In genomic region chr3:36196058-36196457, GRCh38 we compare ENCODE assay signal across 21 cellular contexts.
"Had no signal": no experiment of that assay in that cellular context is flagged by ENCODE, and none has a peak within 500 bp of the region (broad histone marks: within the 10 kb centered on the region; RNA-seq: fewer than 3 reads in every experiment).

No MANE protein-coding gene starts in this region.

- H3K4me3 ChIP-seq: body of pancreas, esophagus squamous epithelium, heart right ventricle, left lung had no signal

- H3K36me3 ChIP-seq: esophagus squamous epithelium, heart right ventricle, left lung, WERI-Rb-1 had no signal

- H3K4me1 ChIP-seq: body of pancreas, esophagus squamous epithelium, left lung had no signal

- H3K4me3 Mint-ChIP-seq: activated CD4-positive, alpha-beta T cell treated with anti-CD3 and anti-CD28 coated beads, Interleukin-2, amount 10 ng/mL, durations not matched to agents 7 days and 5 days; activated CD8-positive, alpha-beta T cell treated with anti-CD3 and anti-CD28 coated beads for 36 hours; activated naive CD8-positive, alpha-beta T cell treated with anti-CD3 and anti-CD28 coated beads, Interleukin-2, amount 50 U/mL, for 24 hours; activated T-helper 1 cell treated with anti-CD3 and anti-CD28 coated beads, Interleukin-12 subunit alpha, Interleukin-12 subunit beta, Interleukin-2, Interleukin-4 antibody, amounts not matched to agents 30 ng/mL and 10 ng/mL and 1 ng/mL, durations not matched to agents 14 hours and 24 hours and 36 hours; natural killer cell; stimulated activated naive B cell treated with anti-CD40 and anti-IgM and Interleukin-4, amounts not matched to agents 10 μg/mL and 1 μg/mL and 100 μg/mL, for 72 hours; type B pancreatic cell had no signal

- H3K27me3 Mint-ChIP-seq: activated CD4-positive, alpha-beta T cell treated with anti-CD3 and anti-CD28 coated beads, Interleukin-2, amount 10 ng/mL, durations not matched to agents 7 days and 5 days; activated naive CD8-positive, alpha-beta T cell treated with anti-CD3 and anti-CD28 coated beads, Interleukin-2, amount 50 U/mL, for 24 hours; stimulated activated naive B cell treated with anti-CD40 and anti-IgM and Interleukin-4, amounts not matched to agents 10 μg/mL and 1 μg/mL and 100 μg/mL, for 72 hours had no signal

- H3K9me3 Mint-ChIP-seq: activated CD4-positive, alpha-beta T cell treated with anti-CD3 and anti-CD28 coated beads, Interleukin-2, amount 10 ng/mL, durations not matched to agents 7 days and 5 days; activated naive CD8-positive, alpha-beta T cell treated with anti-CD3 and anti-CD28 coated beads, Interleukin-2, amount 50 U/mL, for 24 hours; activated T-helper 1 cell treated with anti-CD3 and anti-CD28 coated beads, Interleukin-12 subunit alpha, Interleukin-12 subunit beta, Interleukin-2, Interleukin-4 antibody, amounts not matched to agents 30 ng/mL and 10 ng/mL and 1 ng/mL, durations not matched to agents 14 hours and 24 hours and 36 hours; type B pancreatic cell had no signal

- H3K27ac ChIP-seq: body of pancreas, esophagus squamous epithelium, heart right ventricle, left lung, WERI-Rb-1 had no signal

- H3K9me3 ChIP-seq: body of pancreas, esophagus squamous epithelium, heart right ventricle, left lung had no signal

- H3K27me3 ChIP-seq: body of pancreas, esophagus squamous epithelium, heart right ventricle, left lung had no signal

- H3K4me1 Mint-ChIP-seq: activated CD4-positive, alpha-beta T cell treated with anti-CD3 and anti-CD28 coated beads, Interleukin-2, amount 10 ng/mL, durations not matched to agents 7 days and 5 days; activated naive CD8-positive, alpha-beta T cell treated with anti-CD3 and anti-CD28 coated beads, Interleukin-2, amount 50 U/mL, for 24 hours; natural killer cell; stimulated activated naive B cell treated with anti-CD40 and anti-IgM and Interleukin-4, amounts not matched to agents 10 μg/mL and 1 μg/mL and 100 μg/mL, for 72 hours had no signal

- DNase-seq: activated CD4-positive, alpha-beta T cell treated with anti-CD3 and anti-CD28 coated beads, Interleukin-2, amount 10 ng/mL, durations not matched to agents 7 days and 5 days; activated CD4-positive, CD25-positive, alpha-beta regulatory T cell treated with anti-CD3 and anti-CD28 coated beads, Interleukin-2, amount 50 U/mL, for 72 hours; activated CD8-positive, alpha-beta T cell treated with anti-CD3 and anti-CD28 coated beads for 36 hours; activated gamma-delta T cell; activated naive CD4-positive, alpha-beta T cell treated with anti-CD3 and anti-CD28 coated beads, Interleukin-2, amount 50 U/mL, for 16 hours; activated naive CD8-positive, alpha-beta T cell treated with anti-CD3 and anti-CD28 coated beads, Interleukin-2, amount 50 U/mL, for 24 hours; body of pancreas; caudate nucleus; effector memory CD4-positive, alpha-beta T cell; esophagus squamous epithelium; heart right ventricle; left lung; midbrain; natural killer cell; retina; stimulated activated CD4-positive, alpha-beta T cell treated with anti-CD3 and anti-CD28 coated beads, Interleukin-2, amount 100 ng/mL, for 48 hours; stimulated activated CD8-positive, alpha-beta memory T cell treated with anti-CD3 and anti-CD28 coated beads, Interleukin-4, amount 100 ng/mL, for 48 hours; stimulated activated naive B cell treated with anti-CD40 and anti-IgM and Interleukin-4, amounts not matched to agents 10 μg/mL and 1 μg/mL and 100 μg/mL, for 72 hours; WERI-Rb-1 had no signal

- ATAC-seq: activated CD8-positive, alpha-beta T cell treated with anti-CD3 and anti-CD28 coated beads for 36 hours; activated naive CD8-positive, alpha-beta T cell treated with anti-CD3 and anti-CD28 coated beads, Interleukin-2, amount 50 U/mL, for 24 hours; body of pancreas; heart right ventricle; left lung; natural killer cell; stimulated activated naive B cell treated with anti-CD40 and anti-IgM and Interleukin-4, amounts not matched to agents 10 μg/mL and 1 μg/mL and 100 μg/mL, for 72 hours had no signal

- H3K27ac Mint-ChIP-seq: activated CD4-positive, alpha-beta T cell treated with anti-CD3 and anti-CD28 coated beads, Interleukin-2, amount 10 ng/mL, durations not matched to agents 7 days and 5 days; activated CD8-positive, alpha-beta T cell treated with anti-CD3 and anti-CD28 coated beads for 36 hours; activated naive CD8-positive, alpha-beta T cell treated with anti-CD3 and anti-CD28 coated beads, Interleukin-2, amount 50 U/mL, for 24 hours; activated T-helper 1 cell treated with anti-CD3 and anti-CD28 coated beads, Interleukin-12 subunit alpha, Interleukin-12 subunit beta, Interleukin-2, Interleukin-4 antibody, amounts not matched to agents 30 ng/mL and 10 ng/mL and 1 ng/mL, durations not matched to agents 14 hours and 24 hours and 36 hours; natural killer cell; stimulated activated naive B cell treated with anti-CD40 and anti-IgM and Interleukin-4, amounts not matched to agents 10 μg/mL and 1 μg/mL and 100 μg/mL, for 72 hours; type B pancreatic cell had no signal

- H3K36me3 Mint-ChIP-seq: natural killer cell; stimulated activated naive B cell treated with anti-CD40 and anti-IgM and Interleukin-4, amounts not matched to agents 10 μg/mL and 1 μg/mL and 100 μg/mL, for 72 hours; type B pancreatic cell had no signal
